ENCODE assay signal across 8 cellular contexts in the genomic region with DNA sequence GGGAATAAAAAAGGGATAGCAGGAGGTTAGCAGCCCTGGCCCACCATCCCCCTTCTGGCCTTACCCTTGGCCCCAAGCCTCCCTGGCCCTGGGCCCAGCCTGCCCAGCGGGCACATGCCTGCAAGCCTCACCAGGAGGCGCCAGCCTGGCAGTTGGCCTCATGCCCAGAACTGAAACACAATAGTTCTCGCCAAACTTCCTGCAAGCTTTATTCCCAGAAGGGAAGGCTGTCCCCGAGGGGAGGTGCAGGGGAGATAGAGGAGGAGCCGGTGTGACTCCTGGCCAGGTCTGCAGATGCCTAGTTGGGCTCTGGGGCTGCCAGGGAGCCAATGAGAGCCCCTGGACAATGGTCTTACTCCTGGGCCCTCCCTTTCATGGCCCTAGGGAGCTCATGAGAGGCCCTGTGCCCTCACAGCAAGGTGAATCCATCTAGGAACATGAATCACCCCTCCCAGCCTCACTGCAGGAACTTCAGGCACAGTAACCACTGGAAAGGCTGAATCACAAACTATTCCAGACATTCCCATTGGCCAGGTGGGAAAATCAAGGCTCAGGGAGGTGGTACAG. TPM values are rescaled to one million over a fixed set of nuclear protein-coding genes. Genes with fewer than 3 reads are reported as not detected.
DNase-seq lines count a peak whose midpoint lies in the region; ATAC-seq and TF ChIP-seq lines count a peak whose summit lies in the region.

No MANE protein-coding gene starts in this region.

- H3K4me3 ChIP-seq in MG63 = no peak overlapping the region

- H3K27me3 ChIP-seq in MG63 (no peaks in the 10 kb centered on the region), foreskin keratinocyte (peaks cover 11% of the 10 kb centered on the region)

- no peaks in the 10 kb centered on the region for H3K36me3 ChIP-seq in MG63

- H3K27me3 Mint-ChIP-seq in glutamatergic neuron (ENCODE audit: unreplicated experiment) = peaks cover 10% of the 10 kb centered on the region

- peak; percentile 89 for DNase-seq in Ammon's horn (ENCODE audit: low spot score)
- peak; percentile 99 for DNase-seq in MG63
- DNase-seq in SK-MEL-5 (ENCODE audit: low read depth, low spot score) = peak; percentile 64
- peak; percentile 83 to 87 for DNase-seq in foreskin keratinocyte
- DNase-seq in putamen (ENCODE audit: low spot score) = peak; percentile 76
- no peak for DNase-seq in glutamatergic neuron

- H3K27ac ChIP-seq in foreskin keratinocyte = no peak overlapping the region

- in situ Hi-C loops in SK-MEL-5 (cut with HindIII; ENCODE audit: low pct_unique_long_range_greater_than_20kb, low sequenced_read_pairs) = no loop called here

- no peak overlapping the region for H3K4me3 Mint-ChIP-seq in glutamatergic neuron (ENCODE audit: unreplicated experiment)

- H3K9me3 Mint-ChIP-seq in glutamatergic neuron (ENCODE audit: unreplicated experiment) = peaks cover 6% of the 10 kb centered on the region

- H3K27ac Mint-ChIP-seq in glutamatergic neuron (ENCODE audit: unreplicated experiment) = no peak overlapping the region

- peak; percentile 82 for ATAC-seq in foreskin keratinocyte
- ATAC-seq in HG03521 (IDR thresholded peaks at IDR 0.05; ENCODE audit: unreplicated experiment) = no peak
- ATAC-seq in GM19455 (IDR thresholded peaks at IDR 0.05; ENCODE audit: unreplicated experiment) = no peak

- TF ChIP-seq CTCF in foreskin keratinocyte (conservative IDR thresholded peaks at IDR 0.05) (peak; percentile 65), glutamatergic neuron (IDR thresholded peaks at IDR 0.05; ENCODE audit: partially characterized antibody, unreplicated experiment) (no peak)

- H3K36me3 Mint-ChIP-seq in glutamatergic neuron (ENCODE audit: unreplicated experiment) = no peaks in the 10 kb centered on the region

- H3K4me1 ChIP-seq in foreskin keratinocyte = no peaks in the 10 kb centered on the region

- no peaks in the 10 kb centered on the region for H3K9me3 ChIP-seq in MG63

- H3K4me1 Mint-ChIP-seq in glutamatergic neuron (ENCODE audit: low read depth, unreplicated experiment) = peaks cover 20% of the 10 kb centered on the region

RNA-seq across cellular contexts. Expression of a gene that starts 4.0 kb away (rescaled TPM):
- total RNA-seq in MG63 (2014; rRNA removed; shearing (Covaris generic); ENCODE audit: low replicate concordance) = not detected in 2 replicates
- total RNA-seq in SK-MEL-5 (2014; rRNA removed; shearing (Covaris generic)) = not detected in 2 replicates
- polyA plus RNA-seq in SK-MEL-5 (2015; cell fraction: cytosol; rRNA removed) = not detected in 2 replicates
- not detected in 2 replicates for polyA plus RNA-seq in SK-MEL-5 (2015; cell fraction: nucleus; rRNA removed)
- total RNA-seq in foreskin keratinocyte = not detected in 2 replicates
- not detected in 2 replicates for polyA plus RNA-seq in foreskin keratinocyte
- total RNA-seq in glutamatergic neuron (ENCODE audit: unreplicated experiment) = 0.49 TPM

RNA-seq across cellular contexts. Expression of a gene that starts 37.5 kb away (rescaled TPM):
- 1.4 and 1.9 TPM in 2 replicates for total RNA-seq in MG63 (2014; rRNA removed; shearing (Covaris generic); ENCODE audit: low replicate concordance)
- not detected in 2 replicates for total RNA-seq in SK-MEL-5 (2014; rRNA removed; shearing (Covaris generic))
- polyA plus RNA-seq in SK-MEL-5 (2015; cell fraction: cytosol; rRNA removed) = not detected in 2 replicates
- not detected in 2 replicates for polyA plus RNA-seq in SK-MEL-5 (2015; cell fraction: nucleus; rRNA removed)
- total RNA-seq in foreskin keratinocyte (not detected in 2 replicates), glutamatergic neuron (ENCODE audit: unreplicated experiment) (8.4 TPM)
- polyA plus RNA-seq in foreskin keratinocyte = not detected in 2 replicates
